Comparison of ENCODE assay signal across 11 cellular contexts in the genomic region with DNA sequence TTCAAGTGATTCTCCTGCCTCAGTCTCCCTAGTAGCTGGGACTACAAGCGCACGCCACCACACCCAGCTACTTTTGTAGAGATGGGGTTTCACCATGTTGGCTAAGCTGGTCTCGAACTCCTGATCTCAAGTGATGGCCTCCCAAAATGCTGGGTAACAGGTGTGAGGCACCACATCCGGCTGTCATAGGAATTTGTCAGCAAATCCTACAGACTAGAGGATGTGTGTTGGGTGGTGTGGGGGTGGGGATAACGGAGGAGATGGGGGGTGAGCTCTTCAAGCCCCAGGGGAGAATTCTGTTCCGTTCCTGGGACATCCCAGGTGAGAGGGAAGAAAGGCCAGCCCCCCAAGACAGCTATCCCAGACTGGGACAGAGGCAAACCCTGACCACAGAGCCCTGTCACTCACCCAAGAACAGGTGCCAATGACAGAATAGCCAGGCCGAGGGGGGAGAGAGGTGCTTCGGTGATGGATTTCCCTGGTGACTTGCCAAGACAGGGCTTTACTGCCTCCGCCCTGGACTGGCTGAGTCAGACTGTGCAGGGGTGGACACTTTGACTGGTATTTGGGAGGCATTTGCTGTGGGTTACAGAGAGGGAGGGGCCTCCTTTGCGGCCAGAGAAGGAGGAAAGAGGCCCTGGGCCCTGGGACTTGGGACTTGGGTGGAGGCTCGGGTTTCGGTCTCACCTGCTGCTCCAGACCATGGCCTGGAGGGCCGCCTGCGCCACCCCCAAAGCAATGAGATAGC. TPM values are rescaled to one million over a fixed set of nuclear protein-coding genes. Genes with fewer than 3 reads are reported as not detected.
DNase-seq lines count a peak whose midpoint lies in the region; ATAC-seq and TF ChIP-seq lines count a peak whose summit lies in the region.
"Had no signal": no experiment of that assay in that cellular context is flagged by ENCODE, and none has a peak within 500 bp of the region (broad histone marks: within the 10 kb centered on the region; RNA-seq: fewer than 3 reads in every experiment).

No MANE protein-coding gene starts in this region.

- no peaks in the 10 kb centered on the region for H3K79me2 ChIP-seq in mammary epithelial cell (ENCODE audit: insufficient read depth, low read length)

- dilution Hi-C loops in mammary epithelial cell (cut with HindIII; ENCODE audit: low sequenced_read_pairs) = loop anchor here (10.0 kb wide), 1 partner anchor 404 kb away; the partner anchor contains the start of gene ZNF628

- no peak overlapping the region for H2AFZ ChIP-seq in mammary epithelial cell (ENCODE audit: low read depth, low read length)

- no peak overlapping the region for H3K9ac ChIP-seq in mammary epithelial cell (ENCODE audit: insufficient read depth, low read length)

- H4K20me1 ChIP-seq in mammary epithelial cell (ENCODE audit: insufficient read depth, low read length) = no peaks in the 10 kb centered on the region

- H3K9me3 ChIP-seq in mammary epithelial cell (replicated peaks; ENCODE audit: insufficient read depth, low read length) = no peaks in the 10 kb centered on the region
- H3K9me3 ChIP-seq: ascending aorta had no signal

- ATAC-seq in omental fat pad (ENCODE audit: low FRiP score) = peak; percentile 75
- ATAC-seq in GM18873 (IDR thresholded peaks at IDR 0.05; ENCODE audit: low FRiP score, unreplicated experiment) = no peak
- ATAC-seq in HG02970 (IDR thresholded peaks at IDR 0.05; ENCODE audit: low FRiP score, unreplicated experiment) = no peak
- ATAC-seq: activated CD4-positive, CD25-positive, alpha-beta regulatory T cell treated with anti-CD3 and anti-CD28 coated beads, Interleukin-2, amount 50 U/mL, for 24 hours had no signal

- peaks cover 22% of the 10 kb centered on the region for H3K4me1 ChIP-seq in mammary epithelial cell (ENCODE audit: insufficient read depth, low read length)
- H3K4me1 ChIP-seq: ascending aorta had no signal

- no peak overlapping the region for H3K27ac ChIP-seq in mammary epithelial cell (ENCODE audit: insufficient read depth, low read depth, low read length)
- H3K27ac ChIP-seq: ascending aorta had no signal

- H3K36me3 ChIP-seq in mammary epithelial cell (ENCODE audit: insufficient read depth, low read length) = no peaks in the 10 kb centered on the region
- H3K36me3 ChIP-seq: ascending aorta had no signal

- DNase-seq in ELF-1 (ENCODE audit: low read depth, low spot score) (peak; percentile 49), M059J (ENCODE audit: low read depth) (peak; percentile 86), mammary epithelial cell (peak; percentile 88), omental fat pad (ENCODE audit: low spot score) (no peak), Ammon's horn (ENCODE audit: low spot score) (no peak), NCI-H2029 (lab: John Stamatoyannopoulos, UW) (no peak)
- DNase-seq: NCI-H2227 treated with DMSO at 0.1 percent for 48 hours had no signal

- TF ChIP-seq CTCF in mammary epithelial cell (conservative IDR thresholded peaks at IDR 0.05 in 1 of 2, IDR thresholded peaks at IDR 0.05 in 1 of 2; ENCODE audit: extremely low read depth in 1 of 2, insufficient read depth in 1 of 2, low read depth in 1 of 2, low read length in 2 of 2) = no peak
- TF ChIP-seq CTCF in omental fat pad (IDR thresholded peaks at IDR 0.05) = no peak

- CTCF ChIA-PET in mammary epithelial cell (lab: Charles Lee; ENCODE audit: low non-redundant PET) = interaction anchor here (0.5 to 0.6 kb wide), 2 partner anchors 404 to 583 kb away, joined by 3 to 6 read pairs; no protein-coding TSS in a partner anchor

- intact Hi-C loops in mammary epithelial cell (cut with micrococcal nuclease) = no loop called here

- H3K4me2 ChIP-seq in mammary epithelial cell (ENCODE audit: insufficient read depth, low read depth, low read length) = no peak overlapping the region

- no peaks in the 10 kb centered on the region for H3K27me3 ChIP-seq in mammary epithelial cell (ENCODE audit: insufficient read depth, low read length)
- H3K27me3 ChIP-seq: ascending aorta had no signal

- WGBS in mammary epithelial cell (ENCODE audit: low coverage, missing lambda C conversion rate) = 51% methylated on average over 6 of the region's 14 CpGs

- in situ Hi-C loops in mammary epithelial cell (cut with MboI; ENCODE audit: low sequenced_read_pairs in 2 of 2) = loop anchor here in 1 of 2 donors (25.0 kb wide), 1 partner anchor 609 kb away; the partner anchor contains the start of genes CDC42EP5 and LENG9

- no peak overlapping the region for H3K4me3 ChIP-seq in mammary epithelial cell (replicated peaks in 1 of 3; ENCODE audit: insufficient read depth in 1 of 3, low read depth in 2 of 3, low read length in 3 of 3)
- H3K4me3 ChIP-seq: ascending aorta had no signal

- no TSS peak for BruUV-seq in mammary epithelial cell (replicated peaks; lab: Mats Ljungman, UMichigan)

RNA-seq across cellular contexts. Expression of gene EPS8L1, which starts 4.7 kb away (rescaled TPM):
- 1.7 and 2.5 TPM in 2 replicates for total RNA-seq in M059J (2014; rRNA removed; shearing (Covaris generic))
- 10 to 100 TPM; 63.7 to 68.3 TPM for total RNA-seq in mammary epithelial cell
- 29.8 TPM for polyA plus RNA-seq in mammary epithelial cell
- 23.0 TPM for polyA minus RNA-seq in mammary epithelial cell
- 10 to 100 TPM in 2 of 4 donors, 1 to 10 TPM in 1, under 1 TPM in 1; 0.95 to 41.7 (median 15.5) TPM for total RNA-seq in omental fat pad
- total RNA-seq: ascending aorta had no signal

RNA-seq across cellular contexts. Expression of gene RDH13, which starts 8.0 kb away (rescaled TPM):
- 2.8 and 5.3 TPM in 2 replicates for total RNA-seq in M059J (2014; rRNA removed; shearing (Covaris generic))
- total RNA-seq in mammary epithelial cell (10 to 100 TPM; 18.0 to 19.8 TPM), omental fat pad (10 to 100 TPM in 2 of 4 donors, 1 to 10 TPM in 2; 8.2 to 14.1 (median 10.8) TPM)
- 17.0 TPM for polyA plus RNA-seq in mammary epithelial cell
- polyA minus RNA-seq in mammary epithelial cell = 20.5 TPM

RNA-seq across cellular contexts. Expression of gene GP6, which starts 32.9 kb away (rescaled TPM):
- total RNA-seq in M059J (2014; rRNA removed; shearing (Covaris generic)) = not detected in 2 replicates
- total RNA-seq in mammary epithelial cell (under 1 TPM in 1 of 2 donors, not detected in 1; 0.17 TPM), omental fat pad (under 1 TPM in 1 of 4 donors, not detected in 3; 0.56 TPM)
- 0.03 TPM for polyA plus RNA-seq in mammary epithelial cell
- polyA minus RNA-seq in mammary epithelial cell = not detected
- total RNA-seq: ascending aorta had no signal

RNA-seq across cellular contexts. Expression of gene PPP1R12C, which starts 46.5 kb away (rescaled TPM):
- 26.9 and 39.9 TPM in 2 replicates for total RNA-seq in M059J (2014; rRNA removed; shearing (Covaris generic))
- total RNA-seq in mammary epithelial cell = 10 to 100 TPM; 29.8 to 74.8 TPM
- polyA plus RNA-seq in mammary epithelial cell = 27.5 TPM
- polyA minus RNA-seq in mammary epithelial cell = 6.7 TPM
- 100 to 1,000 TPM in 2 of 4 donors, 10 to 100 TPM in 2; 59.9 to 127 (median 107) TPM for total RNA-seq in omental fat pad

Comparison
In these comparisons a context has a peak if more than half of its experiments do, and no peak if none do; other contexts are left out.
1. DNase-seq: peak in ELF-1 (single experiment), M059J (single experiment) and mammary epithelial cell (single experiment); none in omental fat pad (single experiment), Ammon's horn (single experiment) and NCI-H2029 (single experiment).